1 cellular context compared by ENCODE assay signal in the genomic region with DNA sequence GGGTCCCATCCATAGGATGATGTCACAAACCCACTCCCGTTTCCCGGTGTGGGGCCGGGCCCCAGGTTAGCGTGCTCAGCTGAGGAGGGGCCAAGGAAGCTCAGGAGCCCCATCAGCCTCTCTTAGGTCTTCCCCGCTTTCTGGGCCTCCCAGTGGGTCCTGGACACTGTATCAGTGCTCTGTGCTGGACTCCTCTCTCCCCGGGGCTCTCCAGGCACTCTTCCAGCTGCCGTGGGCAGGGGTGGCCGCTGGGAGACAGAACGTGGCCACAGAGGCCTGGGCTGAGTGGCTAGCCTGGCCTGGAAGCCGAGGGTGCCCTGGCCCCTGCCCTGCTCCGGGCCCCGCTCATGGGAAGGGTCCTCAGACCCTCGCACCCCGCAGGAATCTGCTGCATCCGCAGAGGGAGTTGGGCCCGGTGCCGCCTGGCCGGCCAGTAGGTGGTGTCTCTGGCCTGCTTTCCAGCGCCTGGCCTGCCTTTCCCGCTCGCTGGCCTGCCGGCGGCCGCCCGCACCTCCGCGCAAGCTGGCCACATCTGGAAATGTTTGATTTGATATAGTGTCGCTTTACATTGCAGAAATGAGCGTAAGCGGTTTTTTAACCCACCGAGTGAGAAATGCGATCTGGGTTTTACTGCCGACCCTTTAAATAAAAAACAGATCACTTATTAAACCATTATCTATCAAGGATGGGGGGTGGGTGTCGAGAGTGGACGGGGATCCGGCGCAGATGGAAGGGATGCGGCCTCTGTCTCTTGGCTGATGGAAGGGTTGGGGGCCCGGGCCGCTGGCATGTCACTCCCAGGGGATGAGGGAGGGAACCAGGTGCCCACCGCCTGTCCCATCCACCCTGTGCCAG.
A peak's percentile ranks its signal among the peaks of the same experiment; 100 is the strongest.
TF ChIP-seq lines count a peak whose summit lies in the region.

No MANE protein-coding gene starts in this region.

TF ChIP-seq in HepG2, 621 proteins besides CTCF, POLR2A, EP300 and RAD21 (continued from another document):
- TF ChIP-seq, protein P1, sequence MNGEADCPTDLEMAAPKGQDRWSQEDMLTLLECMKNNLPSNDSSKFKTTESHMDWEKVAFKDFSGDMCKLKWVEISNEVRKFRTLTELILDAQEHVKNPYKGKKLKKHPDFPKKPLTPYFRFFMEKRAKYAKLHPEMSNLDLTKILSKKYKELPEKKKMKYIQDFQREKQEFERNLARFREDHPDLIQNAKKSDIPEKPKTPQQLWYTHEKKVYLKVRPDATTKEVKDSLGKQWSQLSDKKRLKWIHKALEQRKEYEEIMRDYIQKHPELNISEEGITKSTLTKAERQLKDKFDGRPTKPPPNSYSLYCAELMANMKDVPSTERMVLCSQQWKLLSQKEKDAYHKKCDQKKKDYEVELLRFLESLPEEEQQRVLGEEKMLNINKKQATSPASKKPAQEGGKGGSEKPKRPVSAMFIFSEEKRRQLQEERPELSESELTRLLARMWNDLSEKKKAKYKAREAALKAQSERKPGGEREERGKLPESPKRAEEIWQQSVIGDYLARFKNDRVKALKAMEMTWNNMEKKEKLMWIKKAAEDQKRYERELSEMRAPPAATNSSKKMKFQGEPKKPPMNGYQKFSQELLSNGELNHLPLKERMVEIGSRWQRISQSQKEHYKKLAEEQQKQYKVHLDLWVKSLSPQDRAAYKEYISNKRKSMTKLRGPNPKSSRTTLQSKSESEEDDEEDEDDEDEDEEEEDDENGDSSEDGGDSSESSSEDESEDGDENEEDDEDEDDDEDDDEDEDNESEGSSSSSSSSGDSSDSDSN (CRISPR knock-in tag; IDR thresholded peaks at IDR 0.05): no peak
- TF ChIP-seq XRCC5 (optimal IDR thresholded peaks at IDR 0.05; ENCODE audit: low read length) (peak; percentile 18), MIXL1 (CRISPR knock-in tag; IDR thresholded peaks at IDR 0.05) (no peak), ZNF101 (CRISPR knock-in tag; IDR thresholded peaks at IDR 0.05; ENCODE audit: borderline replicate concordance, low read depth) (no peak), ZNF672 (CRISPR knock-in tag; IDR thresholded peaks at IDR 0.05) (no peak), TCF7 (IDR thresholded peaks at IDR 0.05; ENCODE audit: low read depth) (no peak), ZNF446 (CRISPR knock-in tag; IDR thresholded peaks at IDR 0.05) (no peak), ZNF674 (CRISPR knock-in tag; IDR thresholded peaks at IDR 0.05; ENCODE audit: low read depth) (no peak), ZFX (CRISPR knock-in tag; IDR thresholded peaks at IDR 0.05; ENCODE audit: low read depth) (no peak)
- TF ChIP-seq, protein P2, sequence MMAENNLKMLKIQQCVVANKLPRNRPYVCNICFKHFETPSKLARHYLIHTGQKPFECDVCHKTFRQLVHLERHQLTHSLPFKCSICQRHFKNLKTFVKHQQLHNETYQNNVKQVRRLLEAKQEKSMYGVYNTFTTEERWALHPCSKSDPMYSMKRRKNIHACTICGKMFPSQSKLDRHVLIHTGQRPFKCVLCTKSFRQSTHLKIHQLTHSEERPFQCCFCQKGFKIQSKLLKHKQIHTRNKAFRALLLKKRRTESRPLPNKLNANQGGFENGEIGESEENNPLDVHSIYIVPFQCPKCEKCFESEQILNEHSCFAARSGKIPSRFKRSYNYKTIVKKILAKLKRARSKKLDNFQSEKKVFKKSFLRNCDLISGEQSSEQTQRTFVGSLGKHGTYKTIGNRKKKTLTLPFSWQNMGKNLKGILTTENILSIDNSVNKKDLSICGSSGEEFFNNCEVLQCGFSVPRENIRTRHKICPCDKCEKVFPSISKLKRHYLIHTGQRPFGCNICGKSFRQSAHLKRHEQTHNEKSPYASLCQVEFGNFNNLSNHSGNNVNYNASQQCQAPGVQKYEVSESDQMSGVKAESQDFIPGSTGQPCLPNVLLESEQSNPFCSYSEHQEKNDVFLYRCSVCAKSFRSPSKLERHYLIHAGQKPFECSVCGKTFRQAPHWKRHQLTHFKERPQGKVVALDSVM (CRISPR knock-in tag; IDR thresholded peaks at IDR 0.05): no peak
- TF ChIP-seq, protein P3, sequence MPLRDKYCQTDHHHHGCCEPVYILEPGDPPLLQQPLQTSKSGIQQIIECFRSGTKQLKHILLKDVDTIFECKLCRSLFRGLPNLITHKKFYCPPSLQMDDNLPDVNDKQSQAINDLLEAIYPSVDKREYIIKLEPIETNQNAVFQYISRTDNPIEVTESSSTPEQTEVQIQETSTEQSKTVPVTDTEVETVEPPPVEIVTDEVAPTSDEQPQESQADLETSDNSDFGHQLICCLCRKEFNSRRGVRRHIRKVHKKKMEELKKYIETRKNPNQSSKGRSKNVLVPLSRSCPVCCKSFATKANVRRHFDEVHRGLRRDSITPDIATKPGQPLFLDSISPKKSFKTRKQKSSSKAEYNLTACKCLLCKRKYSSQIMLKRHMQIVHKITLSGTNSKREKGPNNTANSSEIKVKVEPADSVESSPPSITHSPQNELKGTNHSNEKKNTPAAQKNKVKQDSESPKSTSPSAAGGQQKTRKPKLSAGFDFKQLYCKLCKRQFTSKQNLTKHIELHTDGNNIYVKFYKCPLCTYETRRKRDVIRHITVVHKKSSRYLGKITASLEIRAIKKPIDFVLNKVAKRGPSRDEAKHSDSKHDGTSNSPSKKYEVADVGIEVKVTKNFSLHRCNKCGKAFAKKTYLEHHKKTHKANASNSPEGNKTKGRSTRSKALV (CRISPR knock-in tag; IDR thresholded peaks at IDR 0.05): 0 out of 2 replicates have a peak, but pooled peaks have one; percentile 28
- TF ChIP-seq, protein P4, sequence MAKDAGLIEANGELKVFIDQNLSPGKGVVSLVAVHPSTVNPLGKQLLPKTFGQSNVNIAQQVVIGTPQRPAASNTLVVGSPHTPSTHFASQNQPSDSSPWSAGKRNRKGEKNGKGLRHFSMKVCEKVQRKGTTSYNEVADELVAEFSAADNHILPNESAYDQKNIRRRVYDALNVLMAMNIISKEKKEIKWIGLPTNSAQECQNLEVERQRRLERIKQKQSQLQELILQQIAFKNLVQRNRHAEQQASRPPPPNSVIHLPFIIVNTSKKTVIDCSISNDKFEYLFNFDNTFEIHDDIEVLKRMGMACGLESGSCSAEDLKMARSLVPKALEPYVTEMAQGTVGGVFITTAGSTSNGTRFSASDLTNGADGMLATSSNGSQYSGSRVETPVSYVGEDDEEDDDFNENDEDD (CRISPR knock-in tag; IDR thresholded peaks at IDR 0.05; ENCODE audit: borderline replicate concordance): peak; percentile 49; the same call in 1 of the 2 replicates
